ENCODE assay signal across 14 cellular contexts in genomic region chr2:69163556-69163955, GRCh38.
DNase-seq lines count a peak whose midpoint lies in the region; ATAC-seq, FAIRE-seq and TF ChIP-seq lines count a peak whose summit lies in the region.
"Had no signal": no experiment of that assay in that cellular context is flagged by ENCODE, and none has a peak within 500 bp of the region (broad histone marks: within the 10 kb centered on the region; RNA-seq: fewer than 3 reads in every experiment).

No MANE protein-coding gene starts in this region.

- no peak overlapping the region for H3K4ac ChIP-seq in H1 (replicated peaks; ENCODE audit: insufficient read length, low read depth, low read length)

- H3K23me2 ChIP-seq in H1 (ENCODE audit: low read depth, low read length): no peaks in the 10 kb centered on the region

- no peaks in the 10 kb centered on the region for H3K9me3 ChIP-seq in cardiac muscle cell (ENCODE audit: low read depth)
- no peaks in the 10 kb centered on the region for H3K9me3 ChIP-seq in left ventricle myocardium inferior (replicated peaks)
- H3K9me3 ChIP-seq in H1 (ENCODE audit: insufficient read depth in 2 of 2, low read depth in 1 of 2, low read length in 1 of 2): no peaks in the 10 kb centered on the region

- peaks cover 65% of the 10 kb centered on the region for H3K36me3 Mint-ChIP-seq in nephron progenitor cell (ENCODE audit: low read depth)
- no peaks in the 10 kb centered on the region for H3K36me3 Mint-ChIP-seq in natural killer cell treated with Interleukin-12 subunit alpha and Interleukin-12 subunit beta and Interleukin-15 and Interleukin-18, amount 100 ng/mL, for 72 hours
- no peaks in the 10 kb centered on the region for H3K36me3 Mint-ChIP-seq in activated CD4-positive, alpha-beta memory T cell treated with anti-CD3 and anti-CD28 coated beads, Interleukin-2, amount 10 ng/mL, durations not matched to agents 7 days and 5 days (ENCODE audit: low read depth)
- H3K36me3 Mint-ChIP-seq: activated naive CD8-positive, alpha-beta T cell treated with anti-CD3 and anti-CD28 coated beads, Interleukin-2, amount 10 ng/mL, durations not matched to agents 7 days and 5 days had no signal

- WGBS in H1 (ENCODE audit: extremely low coverage in 1 of 2, insufficient coverage in 1 of 2, insufficient read length in 1 of 2, insufficient replicate concordance in 2 of 2, low coverage in 1 of 2, low lambda C conversion rate in 2 of 2, missing lambda C conversion rate in 1 of 2), 2 experiments: 93% methylated on average over 7 of the region's 7 CpGs; no CpG with 5 or more reads in 1 of the 2 experiments

- 0 out of 2 replicates have a peak overlapping the region, but pooled peaks have one; percentile 29 for H2BK5ac ChIP-seq in H1 (ENCODE audit: low read depth, low read length)

- H3K4me3 ChIP-seq in cardiac muscle cell: no peak overlapping the region
- no peak overlapping the region for H3K4me3 ChIP-seq in left ventricle myocardium inferior
- H3K4me3 ChIP-seq in H1 (ENCODE audit: extremely low read depth in 1 of 4, insufficient read depth in 2 of 4, low read depth in 3 of 4, low read length in 4 of 4): no peak overlapping the region

- H3K4me1 ChIP-seq in cardiac muscle cell (ENCODE audit: low read depth) (peaks cover 37% of the 10 kb centered on the region), left ventricle myocardium inferior (peaks cover 76% of the 10 kb centered on the region), H1 (replicated peaks in 1 of 4; ENCODE audit: control insufficient read depth in 3 of 4, insufficient read depth in 4 of 4, low read length in 3 of 4) (peaks cover 0 to 11% (median 5%) of the 10 kb centered on the region in 4 experiments; a peak in 2 of 7 replicates)

- no peak for ATAC-seq in natural killer cell treated with Interleukin-12 subunit alpha and Interleukin-12 subunit beta and Interleukin-15 and Interleukin-18, amount 100 ng/mL, for 72 hours

- peak overlapping the region; percentile 21; the same call in 1 of the 2 replicates for H2BK12ac ChIP-seq in H1 (ENCODE audit: low read depth, low read length)

- TF ChIP-seq CTCF in cardiac muscle cell (IDR thresholded peaks at IDR 0.05; ENCODE audit: low read depth, low read length): no peak
- no peak for TF ChIP-seq CTCF in left ventricle myocardium inferior (IDR thresholded peaks at IDR 0.05; ENCODE audit: borderline replicate concordance)
- no peak for TF ChIP-seq CTCF in H1 (IDR thresholded peaks at IDR 0.05; ENCODE audit: control extremely low read depth in 1 of 3, insufficient read depth in 1 of 3, low read depth in 1 of 3, low read length in 3 of 3)
- no peak for TF ChIP-seq CTCF in nephron progenitor cell (IDR thresholded peaks at IDR 0.05)

- TF ChIP-seq POLR2A in H1 (IDR thresholded peaks at IDR 0.05; ENCODE audit: control extremely low read depth in 1 of 2, low read depth in 2 of 2, low read length in 2 of 2): no peak

- no peak overlapping the region for H2BK20ac ChIP-seq in H1 (ENCODE audit: low read length)

- no peak overlapping the region for H2BK120ac ChIP-seq in H1 (replicated peaks; ENCODE audit: low read depth, low read length)

- no peaks in the 10 kb centered on the region for H3K79me2 ChIP-seq in H1 (ENCODE audit: control insufficient read depth in 1 of 2, insufficient read depth in 2 of 2, low read length in 2 of 2)

- no peak overlapping the region for H4K8ac ChIP-seq in H1 (ENCODE audit: extremely low read depth, insufficient read depth, low read length)

- H2BK15ac ChIP-seq in H1 (ENCODE audit: low read length): no peak overlapping the region

- H2AFZ ChIP-seq in H1 (ENCODE audit: low read length): no peak overlapping the region

- FAIRE-seq in H1 (lab: Jason Lieb, UNC): no peak
- FAIRE-seq: colon had no signal

- H3K9ac ChIP-seq in H1 (replicated peaks in 1 of 4; ENCODE audit: extremely low read depth in 1 of 4, low read depth in 3 of 4, low read length in 3 of 4): no peak overlapping the region; a peak in 1 of 7 replicates

- CTCF ChIA-PET in H1 (lab: Charles Lee; ENCODE audit: partially characterized antibody): interaction anchor here (3.2 kb wide), 1 partner anchor 143 kb away, joined by 22 read pairs; no protein-coding TSS in a partner anchor
- CTCF ChIA-PET in activated CD4-positive, alpha-beta memory T cell treated with anti-CD3 and anti-CD28 coated beads, Interleukin-2, amount 10 ng/mL, durations not matched to agents 7 days and 5 days (lab: Charles Lee): no interaction called here

- H3K27ac ChIP-seq in cardiac muscle cell (peak overlapping the region; percentile 80), left ventricle myocardium inferior (replicated peaks) (no peak overlapping the region), H1 (ENCODE audit: low read depth, low read length) (no peak overlapping the region)

- H3K27me3 ChIP-seq in cardiac muscle cell (no peaks in the 10 kb centered on the region), left ventricle myocardium inferior (ENCODE audit: low read depth) (no peaks in the 10 kb centered on the region), H1 (replicated peaks in 1 of 4; ENCODE audit: control insufficient read depth in 3 of 4, extremely low read depth in 1 of 4, insufficient read depth in 3 of 4, low read length in 3 of 4) (no peaks in the 10 kb centered on the region)

- no peaks in the 10 kb centered on the region for H3K79me1 ChIP-seq in H1 (ENCODE audit: low read depth, low read length)

- H3K27ac Mint-ChIP-seq in nephron progenitor cell: peak overlapping the region; percentile 18
- H3K27ac Mint-ChIP-seq in natural killer cell treated with Interleukin-12 subunit alpha and Interleukin-12 subunit beta and Interleukin-15 and Interleukin-18, amount 100 ng/mL, for 72 hours: no peak overlapping the region
- H3K27ac Mint-ChIP-seq in activated CD4-positive, alpha-beta memory T cell treated with anti-CD3 and anti-CD28 coated beads, Interleukin-2, amount 10 ng/mL, durations not matched to agents 7 days and 5 days: no peak overlapping the region
- H3K27ac Mint-ChIP-seq: activated B cell treated with CpG ODN at 0.5 μM for 24 hours; activated naive CD8-positive, alpha-beta T cell treated with anti-CD3 and anti-CD28 coated beads, Interleukin-2, amount 10 ng/mL, durations not matched to agents 7 days and 5 days; stimulated activated naive CD8-positive, alpha-beta T cell treated with anti-CD3 and anti-CD28 coated beads, Interleukin-15, Interleukin-2, amounts not matched to agents 100 ng/mL and 50 ng/mL, for 24 hours had no signal

- TF ChIP-seq EP300 in H1 (IDR thresholded peaks at IDR 0.05; ENCODE audit: borderline replicate concordance in 1 of 2, low read depth in 2 of 2, low read length in 2 of 2): no peak

- POLR2A ChIA-PET in H1 (lab: Charles Lee; ENCODE audit: partially characterized antibody): interaction anchor here (0.9 to 1.6 kb wide), 2 partner anchors 15 to 143 kb away, joined by 4 read pairs; no protein-coding TSS in a partner anchor
- POLR2A ChIA-PET in activated CD4-positive, alpha-beta memory T cell treated with anti-CD3 and anti-CD28 coated beads, Interleukin-2, amount 10 ng/mL, durations not matched to agents 7 days and 5 days (lab: Charles Lee): no interaction called here

- no peak overlapping the region for H3K4me2 ChIP-seq in H1 (ENCODE audit: insufficient read depth in 1 of 2, low read depth in 2 of 2, low read length in 2 of 2)

- H3K4me1 Mint-ChIP-seq in nephron progenitor cell: peaks cover 26% of the 10 kb centered on the region
- H3K4me1 Mint-ChIP-seq in natural killer cell treated with Interleukin-12 subunit alpha and Interleukin-12 subunit beta and Interleukin-15 and Interleukin-18, amount 100 ng/mL, for 72 hours (ENCODE audit: low read depth in 2 of 2): no peaks in the 10 kb centered on the region
- no peaks in the 10 kb centered on the region for H3K4me1 Mint-ChIP-seq in activated CD4-positive, alpha-beta memory T cell treated with anti-CD3 and anti-CD28 coated beads, Interleukin-2, amount 10 ng/mL, durations not matched to agents 7 days and 5 days
- H3K4me1 Mint-ChIP-seq: activated naive CD8-positive, alpha-beta T cell treated with anti-CD3 and anti-CD28 coated beads, Interleukin-2, amount 10 ng/mL, durations not matched to agents 7 days and 5 days had no signal

- no peaks in the 10 kb centered on the region for H3K36me3 ChIP-seq in cardiac muscle cell
- H3K36me3 ChIP-seq in left ventricle myocardium inferior: no peaks in the 10 kb centered on the region
- H3K36me3 ChIP-seq in H1 (ENCODE audit: control insufficient read depth in 2 of 4, insufficient read depth in 4 of 4, low read length in 3 of 4): no peaks in the 10 kb centered on the region

- H2AK5ac ChIP-seq in H1 (ENCODE audit: low read depth, low read length): no peak overlapping the region

- H3K23ac ChIP-seq in H1 (ENCODE audit: insufficient read length): no peak overlapping the region

- no peak overlapping the region for H4K91ac ChIP-seq in H1 (replicated peaks; ENCODE audit: insufficient read length, low read length)

- H3K9me3 Mint-ChIP-seq in nephron progenitor cell: no peaks in the 10 kb centered on the region
- no peaks in the 10 kb centered on the region for H3K9me3 Mint-ChIP-seq in natural killer cell treated with Interleukin-12 subunit alpha and Interleukin-12 subunit beta and Interleukin-15 and Interleukin-18, amount 100 ng/mL, for 72 hours
- no peaks in the 10 kb centered on the region for H3K9me3 Mint-ChIP-seq in activated CD4-positive, alpha-beta memory T cell treated with anti-CD3 and anti-CD28 coated beads, Interleukin-2, amount 10 ng/mL, durations not matched to agents 7 days and 5 days
- H3K9me3 Mint-ChIP-seq: activated B cell treated with CpG ODN at 0.5 μM for 24 hours; activated naive CD8-positive, alpha-beta T cell treated with anti-CD3 and anti-CD28 coated beads, Interleukin-2, amount 10 ng/mL, durations not matched to agents 7 days and 5 days; stimulated activated naive CD8-positive, alpha-beta T cell treated with anti-CD3 and anti-CD28 coated beads, Interleukin-15, Interleukin-2, amounts not matched to agents 100 ng/mL and 50 ng/mL, for 24 hours had no signal

- no peak overlapping the region for H3K14ac ChIP-seq in H1 (ENCODE audit: insufficient read length)

- DNase-seq in cardiac muscle cell (ENCODE audit: low read depth in 1 of 2, low spot score in 1 of 2): no peak
- DNase-seq in left ventricle myocardium inferior: no peak
- no peak for DNase-seq in H1 (ENCODE audit: low read depth in 1 of 2, low spot score in 2 of 2)
- DNase-seq in nephron progenitor cell: no peak
- no peak for DNase-seq in natural killer cell treated with Interleukin-12 subunit alpha and Interleukin-12 subunit beta and Interleukin-15 and Interleukin-18, amount 100 ng/mL, for 72 hours (ENCODE audit: low spot score)
- DNase-seq in GM19238 (ENCODE audit: insufficient read length, low spot score): no peak
- DNase-seq in SK-N-DZ (ENCODE audit: low spot score): no peak
- no peak for DNase-seq in activated CD4-positive, alpha-beta memory T cell treated with anti-CD3 and anti-CD28 coated beads, Interleukin-2, amount 10 ng/mL, durations not matched to agents 7 days and 5 days
- DNase-seq: activated B cell treated with CpG ODN at 0.5 μM for 24 hours; activated naive CD8-positive, alpha-beta T cell treated with anti-CD3 and anti-CD28 coated beads, Interleukin-2, amount 10 ng/mL, durations not matched to agents 7 days and 5 days; activated T-cell treated with anti-CD3 and anti-CD28 coated beads for 4 hours; right cardiac atrium had no signal

- H4K20me1 ChIP-seq in H1 (replicated peaks in 1 of 2; ENCODE audit: control insufficient read depth in 1 of 2, insufficient read depth in 2 of 2, low read length in 2 of 2): no peaks in the 10 kb centered on the region

- intact Hi-C loops in left ventricle myocardium inferior (cut with micrococcal nuclease): no loop called here

- no peak overlapping the region for H3K56ac ChIP-seq in H1 (replicated peaks; ENCODE audit: insufficient read length, low read depth, low read length)

- no peaks in the 10 kb centered on the region for H3K27me3 Mint-ChIP-seq in nephron progenitor cell (ENCODE audit: low read depth, poor library complexity)
- H3K27me3 Mint-ChIP-seq in natural killer cell treated with Interleukin-12 subunit alpha and Interleukin-12 subunit beta and Interleukin-15 and Interleukin-18, amount 100 ng/mL, for 72 hours: peaks cover 20 to 45% of the 10 kb centered on the region in 2 donors
- H3K27me3 Mint-ChIP-seq in activated CD4-positive, alpha-beta memory T cell treated with anti-CD3 and anti-CD28 coated beads, Interleukin-2, amount 10 ng/mL, durations not matched to agents 7 days and 5 days: peaks cover 34% of the 10 kb centered on the region

- no peak for TF ChIP-seq RAD21 in H1 (IDR thresholded peaks at IDR 0.05 in 1 of 2, conservative IDR thresholded peaks at IDR 0.05 in 1 of 2; ENCODE audit: low read depth in 2 of 2, low read length in 2 of 2)

- H3K4me3 Mint-ChIP-seq in nephron progenitor cell: no peak overlapping the region
- no peak overlapping the region for H3K4me3 Mint-ChIP-seq in natural killer cell treated with Interleukin-12 subunit alpha and Interleukin-12 subunit beta and Interleukin-15 and Interleukin-18, amount 100 ng/mL, for 72 hours
- no peak overlapping the region for H3K4me3 Mint-ChIP-seq in activated CD4-positive, alpha-beta memory T cell treated with anti-CD3 and anti-CD28 coated beads, Interleukin-2, amount 10 ng/mL, durations not matched to agents 7 days and 5 days
- H3K4me3 Mint-ChIP-seq: activated B cell treated with CpG ODN at 0.5 μM for 24 hours; activated naive CD8-positive, alpha-beta T cell treated with anti-CD3 and anti-CD28 coated beads, Interleukin-2, amount 10 ng/mL, durations not matched to agents 7 days and 5 days; stimulated activated naive CD8-positive, alpha-beta T cell treated with anti-CD3 and anti-CD28 coated beads, Interleukin-15, Interleukin-2, amounts not matched to agents 100 ng/mL and 50 ng/mL, for 24 hours had no signal

- H3K18ac ChIP-seq in H1 (ENCODE audit: extremely low read depth, low read length): no peak overlapping the region

- H4K5ac ChIP-seq in H1 (ENCODE audit: insufficient read length, low read depth, low read length): no peak overlapping the region
